ENCODE assay signal across 9 cellular contexts in genomic region chr1:158819461-158820443, GRCh38. TPM values are rescaled to one million over a fixed set of nuclear protein-coding genes. Genes with fewer than 3 reads are reported as not detected.
DNase-seq lines count a peak whose midpoint lies in the region; ATAC-seq and TF ChIP-seq lines count a peak whose summit lies in the region.
"Had no signal": no experiment of that assay in that cellular context is flagged by ENCODE, and none has a peak within 500 bp of the region (broad histone marks: within the 10 kb centered on the region; RNA-seq: fewer than 3 reads in every experiment).

No MANE protein-coding gene starts in this region.

- 0% methylated on average over 7 of the region's 7 CpGs for WGBS in SK-N-SH (ENCODE audit: low lambda C conversion rate)

- H3K27me3 ChIP-seq in BLaER1 treated with 17β-estradiol and CSF1 and Interleukin-3, amounts not matched to agents 10 nM and 100 nM: no peaks in the 10 kb centered on the region
- H3K27me3 ChIP-seq in HL-60 (ENCODE audit: insufficient read depth, poor library complexity, severe bottlenecking) (no peaks in the 10 kb centered on the region), brain microvascular endothelial cell (replicated peaks) (no peaks in the 10 kb centered on the region), SK-N-SH (ENCODE audit: insufficient read depth) (no peaks in the 10 kb centered on the region)

- H4K20me1 ChIP-seq in BLaER1 treated with 17β-estradiol and CSF1 and Interleukin-3, amounts not matched to agents 10 nM and 100 nM: no peaks in the 10 kb centered on the region
- no peaks in the 10 kb centered on the region for H4K20me1 ChIP-seq in SK-N-SH (ENCODE audit: insufficient read depth)

- no peaks in the 10 kb centered on the region for H3K36me3 ChIP-seq in BLaER1 treated with 17β-estradiol and CSF1 and Interleukin-3, amounts not matched to agents 10 nM and 100 nM
- H3K36me3 ChIP-seq in brain microvascular endothelial cell (replicated peaks): no peaks in the 10 kb centered on the region
- no peaks in the 10 kb centered on the region for H3K36me3 ChIP-seq in SK-N-SH (replicated peaks in 1 of 2; ENCODE audit: control insufficient read depth in 1 of 2, insufficient read depth in 2 of 2, low read length in 1 of 2)

- no peak overlapping the region; the same call in 1 of the 2 replicates for H2AFZ ChIP-seq in SK-N-SH (ENCODE audit: low read depth)

- TF ChIP-seq CTCF in HL-60 (IDR thresholded peaks at IDR 0.05; ENCODE audit: insufficient read depth, low read length) (no peak), brain microvascular endothelial cell (IDR thresholded peaks at IDR 0.05; ENCODE audit: low read depth, low read length, missing control alignments) (no peak), SK-N-SH (IDR thresholded peaks at IDR 0.05) (no peak)

- CTCF ChIA-PET in SK-N-SH (lab: Yijun Ruan, JAX): interaction anchor here (0.6 kb wide), 1 partner anchor 155 kb away, joined by 3 read pairs; no protein-coding TSS in a partner anchor

- peak overlapping the region in 9 of 11 experiments; percentile 21 to 81 (median 63); a peak in 16 of 22 replicates for H3K4me2 ChIP-seq in BLaER1 treated with 17β-estradiol and CSF1 and Interleukin-3, amounts not matched to agents 10 nM and 100 nM
- H3K4me2 ChIP-seq in SK-N-SH: no peak overlapping the region

- no peaks in the 10 kb centered on the region for H3F3A ChIP-seq in SK-N-SH (replicated peaks; ENCODE audit: insufficient read depth)

- POLR2A ChIA-PET in SK-N-SH (lab: Yijun Ruan, JAX): no interaction called here

- no peaks in the 10 kb centered on the region for H3K79me2 ChIP-seq in SK-N-SH (ENCODE audit: insufficient read depth)

- H3K4me3 ChIP-seq in BLaER1 treated with 17β-estradiol and CSF1 and Interleukin-3, amounts not matched to agents 10 nM and 100 nM: peak overlapping the region in 1 of 10 experiments; percentile 9; a peak in 1 of 20 replicates
- H3K4me3 ChIP-seq in HL-60 (replicated peaks; ENCODE audit: insufficient read depth, low read length) (no peak overlapping the region), brain microvascular endothelial cell (ENCODE audit: low read depth, low read length) (no peak overlapping the region), SK-N-SH (ENCODE audit: low read depth in 2 of 2, low read length in 1 of 2) (no peak overlapping the region)

- TF ChIP-seq RAD21 in SK-N-SH (IDR thresholded peaks at IDR 0.05; ENCODE audit: low read length): no peak

- TF ChIP-seq EP300 in SK-N-SH (IDR thresholded peaks at IDR 0.05; ENCODE audit: borderline replicate concordance in 1 of 2, low read depth in 1 of 2, low read length in 1 of 2): no peak

- H3K9ac ChIP-seq in BLaER1 treated with 17β-estradiol and CSF1 and Interleukin-3, amounts not matched to agents 10 nM and 100 nM: peak overlapping the region in 6 of 11 experiments; percentile 33 to 76 (median 68); a peak in 9 of 22 replicates
- no peak overlapping the region for H3K9ac ChIP-seq in SK-N-SH

- peak in 1 of 2 experiments; percentile 21 for DNase-seq in HL-60 (ENCODE audit: low read depth in 1 of 2, low spot score in 1 of 2)
- peak; percentile 26 for DNase-seq in brain microvascular endothelial cell
- no peak for DNase-seq in SK-N-SH
- DNase-seq in NCI-H510A treated with DMSO at 0.1 percent for 48 hours (lab: John Stamatoyannopoulos, UW): no peak
- DNase-seq in SKM-1 (lab: John Stamatoyannopoulos, UW; ENCODE audit: unreplicated experiment): no peak

- peak; percentile 91 for ATAC-seq in GM19455 (IDR thresholded peaks at IDR 0.05; ENCODE audit: unreplicated experiment)
- ATAC-seq in esophagus mucosa: no peak

- H3K27ac ChIP-seq in BLaER1 treated with 17β-estradiol and CSF1 and Interleukin-3, amounts not matched to agents 10 nM and 100 nM: peak overlapping the region in 9 of 11 experiments; percentile 23 to 92 (median 73); a peak in 15 of 22 replicates
- H3K27ac ChIP-seq in HL-60 (replicated peaks): peak overlapping the region; percentile 72
- peak overlapping the region; percentile 6 for H3K27ac ChIP-seq in brain microvascular endothelial cell
- H3K27ac ChIP-seq in SK-N-SH (ENCODE audit: low read depth in 2 of 2, low read length in 1 of 2): no peak overlapping the region

- peaks cover 9 to 54% (median 22%) of the 10 kb centered on the region in 10 experiments; a peak in 18 of 20 replicates for H3K4me1 ChIP-seq in BLaER1 treated with 17β-estradiol and CSF1 and Interleukin-3, amounts not matched to agents 10 nM and 100 nM
- H3K4me1 ChIP-seq in SK-N-SH (ENCODE audit: control insufficient read depth in 1 of 2, insufficient read depth in 2 of 2, low read depth in 1 of 2, low read length in 1 of 2): no peaks in the 10 kb centered on the region

- in situ Hi-C loops in brain microvascular endothelial cell (cut with HindIII; ENCODE audit: low pct_ligation_motif_present, low sequenced_read_pairs): no loop called here

- peaks cover 0 to 10% (median 0%) of the 10 kb centered on the region in 11 experiments; a peak in 5 of 22 replicates for H3K9me3 ChIP-seq in BLaER1 treated with 17β-estradiol and CSF1 and Interleukin-3, amounts not matched to agents 10 nM and 100 nM (replicated peaks in 1 of 11)
- H3K9me3 ChIP-seq in SK-N-SH: no peaks in the 10 kb centered on the region

- H3K9me2 ChIP-seq in SK-N-SH: no peaks in the 10 kb centered on the region

TF ChIP-seq in SK-N-SH, 30 proteins besides CTCF, POLR2A, EP300 and RAD21:
- no peak for TF ChIP-seq RXRA (IDR thresholded peaks at IDR 0.05; ENCODE audit: borderline replicate concordance, low read depth)
- TF ChIP-seq USF2 (IDR thresholded peaks at IDR 0.05; ENCODE audit: borderline replicate concordance, low read depth, low read length): no peak
- no peak for TF ChIP-seq TEAD4 (IDR thresholded peaks at IDR 0.05; ENCODE audit: borderline replicate concordance, insufficient read depth)
- TF ChIP-seq FOXM1 (IDR thresholded peaks at IDR 0.05; ENCODE audit: low read depth): no peak
- TF ChIP-seq PBX3 (IDR thresholded peaks at IDR 0.05): no peak
- TF ChIP-seq TAF1 (IDR thresholded peaks at IDR 0.05; ENCODE audit: borderline replicate concordance, low read depth, low read length): no peak
- TF ChIP-seq RCOR1 (IDR thresholded peaks at IDR 0.05; ENCODE audit: low read length): no peak
- TF ChIP-seq GATA2 (CRISPR knock-in tag; IDR thresholded peaks at IDR 0.05): no peak
- TF ChIP-seq ELF1 (IDR thresholded peaks at IDR 0.05): no peak
- TF ChIP-seq FOSL2 (IDR thresholded peaks at IDR 0.05; ENCODE audit: borderline replicate concordance, low read depth): no peak
- no peak for TF ChIP-seq ZBTB33 (IDR thresholded peaks at IDR 0.05; ENCODE audit: borderline replicate concordance, low read depth)
- no peak for TF ChIP-seq TCF12 (IDR thresholded peaks at IDR 0.05)
- TF ChIP-seq JUND (IDR thresholded peaks at IDR 0.05): no peak
- no peak for TF ChIP-seq POLR2AphosphoS5 (IDR thresholded peaks at IDR 0.05; ENCODE audit: low read depth, low read length)

RNA-seq across cellular contexts. Expression of gene MNDA, which starts 11.4 kb away (rescaled TPM):
- polyA plus RNA-seq in SK-N-SH (2012; rRNA removed): not detected in 2 replicates
- not detected in 2 replicates for polyA plus RNA-seq in SK-N-SH (2012; cell fraction: cytosol; rRNA removed)
- polyA plus RNA-seq in SK-N-SH (2012; cell fraction: nucleus; rRNA removed): not detected in 2 replicates
- total RNA-seq in esophagus mucosa: 0.52 TPM

RNA-seq across cellular contexts. Expression of gene OR6N2, which starts 38.7 kb away (rescaled TPM):
- not detected in 2 replicates for polyA plus RNA-seq in SK-N-SH (2012; rRNA removed)
- polyA plus RNA-seq in SK-N-SH (2012; cell fraction: cytosol; rRNA removed): not detected in 2 replicates
- not detected in 2 replicates for polyA plus RNA-seq in SK-N-SH (2012; cell fraction: nucleus; rRNA removed)
- total RNA-seq in esophagus mucosa: not detected
- total RNA-seq: subcutaneous adipose tissue had no signal

RNA-seq across cellular contexts. Expression of gene OR6N1, which starts 47.8 kb away (rescaled TPM):
- not detected in 2 replicates for polyA plus RNA-seq in SK-N-SH (2012; rRNA removed)
- not detected in 2 replicates for polyA plus RNA-seq in SK-N-SH (2012; cell fraction: cytosol; rRNA removed)
- not detected in 2 replicates for polyA plus RNA-seq in SK-N-SH (2012; cell fraction: nucleus; rRNA removed)
- total RNA-seq in esophagus mucosa: not detected
- total RNA-seq: subcutaneous adipose tissue had no signal

Comparison
In these comparisons a context has a peak if more than half of its experiments do, and no peak if none do; other contexts are left out.
1. H3K27ac ChIP-seq: peak in BLaER1 treated with 17β-estradiol and CSF1 and Interleukin-3, amounts not matched to agents 10 nM and 100 nM (9 of 11), HL-60 (single experiment) and brain microvascular endothelial cell (single experiment); none in SK-N-SH (0 of 2).